15 cellular contexts compared by ENCODE assay signal in the genomic region with DNA sequence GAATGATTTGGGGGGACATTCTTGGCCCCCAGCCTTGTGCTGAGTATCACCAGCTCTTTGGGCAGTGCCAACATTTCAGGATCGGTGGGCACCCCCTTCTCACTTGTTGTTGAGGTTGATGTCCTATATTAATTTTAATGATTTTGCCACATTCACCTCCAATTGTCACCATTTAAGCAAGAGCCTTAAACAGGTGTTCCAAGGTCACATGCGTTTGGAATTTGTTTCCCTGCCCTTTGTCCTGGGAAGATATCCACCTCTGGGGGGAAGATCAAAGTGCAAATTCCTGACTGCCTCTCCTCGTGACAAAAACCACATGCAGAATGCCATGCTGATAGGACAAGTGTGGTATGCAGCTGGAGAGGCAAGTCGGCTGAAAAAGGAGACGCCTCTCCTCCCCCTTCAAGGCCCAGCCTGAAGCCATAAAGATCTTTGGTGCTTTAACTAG.
DNase-seq lines count a peak whose midpoint lies in the region; ATAC-seq, FAIRE-seq and TF ChIP-seq lines count a peak whose summit lies in the region.
"Had no signal": no experiment of that assay in that cellular context is flagged by ENCODE, and none has a peak within 500 bp of the region (broad histone marks: within the 10 kb centered on the region; RNA-seq: fewer than 3 reads in every experiment).

No MANE protein-coding gene starts in this region.

- H3K4me1 ChIP-seq in small intestine (ENCODE audit: control insufficient read depth in 2 of 2, insufficient read depth in 1 of 2, low read depth in 1 of 2, low read length in 1 of 2) = no peaks in the 10 kb centered on the region

- H3K4me3 Mint-ChIP-seq in activated naive CD8-positive, alpha-beta T cell = no peak overlapping the region
- H3K4me3 Mint-ChIP-seq in activated naive CD8-positive, alpha-beta T cell treated with anti-CD3 and anti-CD28 coated beads, Interleukin-2, amount 50 U/mL, for 24 hours = no peak overlapping the region
- H3K4me3 Mint-ChIP-seq in activated T-helper 17 cell treated with anti-CD3 and anti-CD28 coated beads, Interleukin-2, amount 50 U/mL, for 72 hours = peak overlapping the region; percentile 35

- no peak for TF ChIP-seq POLR2A in H54 (IDR thresholded peaks at IDR 0.05; ENCODE audit: low read depth, low read length)

- H3K27ac Mint-ChIP-seq in activated naive CD8-positive, alpha-beta T cell = peak overlapping the region; percentile 62
- H3K27ac Mint-ChIP-seq in activated naive CD8-positive, alpha-beta T cell treated with anti-CD3 and anti-CD28 coated beads, Interleukin-2, amount 50 U/mL, for 24 hours = no peak overlapping the region
- peak overlapping the region; percentile 15 for H3K27ac Mint-ChIP-seq in activated T-helper 17 cell treated with anti-CD3 and anti-CD28 coated beads, Interleukin-2, amount 50 U/mL, for 72 hours

- FAIRE-seq in small intestine (lab: Jason Lieb, UNC) (no peak), H54 (lab: Jason Lieb, UNC) (no peak)
- FAIRE-seq: colon, islet of Langerhans had no signal

- H3K9me3 ChIP-seq in small intestine (ENCODE audit: control insufficient read depth, low read depth) = no peaks in the 10 kb centered on the region
- H3K9me3 ChIP-seq: neutrophil had no signal

- H3K36me3 Mint-ChIP-seq in activated naive CD8-positive, alpha-beta T cell = peaks cover 2% of the 10 kb centered on the region
- peaks cover 6% of the 10 kb centered on the region for H3K36me3 Mint-ChIP-seq in activated naive CD8-positive, alpha-beta T cell treated with anti-CD3 and anti-CD28 coated beads, Interleukin-2, amount 50 U/mL, for 24 hours (ENCODE audit: low read depth)
- H3K36me3 Mint-ChIP-seq in activated T-helper 17 cell treated with anti-CD3 and anti-CD28 coated beads, Interleukin-2, amount 50 U/mL, for 72 hours (ENCODE audit: low read depth) = no peaks in the 10 kb centered on the region

- no peak overlapping the region for H3K27ac ChIP-seq in small intestine (ENCODE audit: low read depth in 1 of 2, low read length in 1 of 2)
- H3K27ac ChIP-seq: neutrophil had no signal

- no peaks in the 10 kb centered on the region for H3K36me3 ChIP-seq in small intestine (ENCODE audit: control insufficient read depth in 2 of 2, insufficient read depth in 2 of 2, low read length in 2 of 2)
- H3K36me3 ChIP-seq: neutrophil had no signal

- H3K27me3 ChIP-seq in small intestine (ENCODE audit: control insufficient read depth in 2 of 2, insufficient read depth in 2 of 2, low read length in 2 of 2) = no peaks in the 10 kb centered on the region
- H3K27me3 ChIP-seq: neutrophil had no signal

- H3K9me3 Mint-ChIP-seq in activated naive CD8-positive, alpha-beta T cell (ENCODE audit: low read depth) = no peaks in the 10 kb centered on the region
- H3K9me3 Mint-ChIP-seq in activated naive CD8-positive, alpha-beta T cell treated with anti-CD3 and anti-CD28 coated beads, Interleukin-2, amount 50 U/mL, for 24 hours = peaks cover 12% of the 10 kb centered on the region
- H3K9me3 Mint-ChIP-seq in activated T-helper 17 cell treated with anti-CD3 and anti-CD28 coated beads, Interleukin-2, amount 50 U/mL, for 72 hours = peaks cover 12% of the 10 kb centered on the region

- DNase-seq in activated naive CD8-positive, alpha-beta T cell treated with anti-CD3 and anti-CD28 coated beads, Interleukin-2, amount 50 U/mL, for 24 hours = no peak
- DNase-seq in kidney tubule cell (ENCODE audit: low spot score) (peak; percentile 69), small intestine (peak; percentile 87), SHP77 treated with DMSO at 0.1 percent for 48 hours (lab: John Stamatoyannopoulos, UW) (no peak), DMS79 treated with DMSO at 0.1 percent for 48 hours (lab: John Stamatoyannopoulos, UW) (no peak), H54 (ENCODE audit: insufficient read length, low spot score) (no peak)
- DNase-seq: activated naive CD4-positive, alpha-beta T cell; DMS53; NCI-H1105; SW 1271 had no signal

- peaks cover 2% of the 10 kb centered on the region for H3K27me3 Mint-ChIP-seq in activated naive CD8-positive, alpha-beta T cell
- peaks cover 6% of the 10 kb centered on the region for H3K27me3 Mint-ChIP-seq in activated naive CD8-positive, alpha-beta T cell treated with anti-CD3 and anti-CD28 coated beads, Interleukin-2, amount 50 U/mL, for 24 hours
- no peaks in the 10 kb centered on the region for H3K27me3 Mint-ChIP-seq in activated T-helper 17 cell treated with anti-CD3 and anti-CD28 coated beads, Interleukin-2, amount 50 U/mL, for 72 hours

- no peak for ATAC-seq in activated naive CD8-positive, alpha-beta T cell treated with anti-CD3 and anti-CD28 coated beads, Interleukin-2, amount 50 U/mL, for 24 hours
- no peak for ATAC-seq in activated T-helper 17 cell treated with anti-CD3 and anti-CD28 coated beads, Interleukin-2, amount 50 U/mL, for 72 hours (replicated peaks)

- whole genome bisulfite sequencing in small intestine, 3 donors = 24 to 63% (median 44%) methylated on average over 5 of the region's 5 CpGs

- H3K4me1 Mint-ChIP-seq in activated naive CD8-positive, alpha-beta T cell (ENCODE audit: low read depth) = peaks cover 18% of the 10 kb centered on the region
- peaks cover 45% of the 10 kb centered on the region for H3K4me1 Mint-ChIP-seq in activated naive CD8-positive, alpha-beta T cell treated with anti-CD3 and anti-CD28 coated beads, Interleukin-2, amount 50 U/mL, for 24 hours
- peaks cover 24% of the 10 kb centered on the region for H3K4me1 Mint-ChIP-seq in activated T-helper 17 cell treated with anti-CD3 and anti-CD28 coated beads, Interleukin-2, amount 50 U/mL, for 72 hours

- no peak overlapping the region for H3K4me3 ChIP-seq in small intestine (ENCODE audit: low read depth in 1 of 2, low read length in 2 of 2)

Comparison
In these comparisons a context has a peak if more than half of its experiments do, and no peak if none do; other contexts are left out.
1. DNase-seq: peak in kidney tubule cell (single experiment) and small intestine (single experiment); none in activated naive CD8-positive, alpha-beta T cell treated with anti-CD3 and anti-CD28 coated beads, Interleukin-2, amount 50 U/mL, for 24 hours (single experiment), SHP77 treated with DMSO at 0.1 percent for 48 hours (single experiment), DMS79 treated with DMSO at 0.1 percent for 48 hours (single experiment) and H54 (single experiment).